In the genomic region with DNA sequence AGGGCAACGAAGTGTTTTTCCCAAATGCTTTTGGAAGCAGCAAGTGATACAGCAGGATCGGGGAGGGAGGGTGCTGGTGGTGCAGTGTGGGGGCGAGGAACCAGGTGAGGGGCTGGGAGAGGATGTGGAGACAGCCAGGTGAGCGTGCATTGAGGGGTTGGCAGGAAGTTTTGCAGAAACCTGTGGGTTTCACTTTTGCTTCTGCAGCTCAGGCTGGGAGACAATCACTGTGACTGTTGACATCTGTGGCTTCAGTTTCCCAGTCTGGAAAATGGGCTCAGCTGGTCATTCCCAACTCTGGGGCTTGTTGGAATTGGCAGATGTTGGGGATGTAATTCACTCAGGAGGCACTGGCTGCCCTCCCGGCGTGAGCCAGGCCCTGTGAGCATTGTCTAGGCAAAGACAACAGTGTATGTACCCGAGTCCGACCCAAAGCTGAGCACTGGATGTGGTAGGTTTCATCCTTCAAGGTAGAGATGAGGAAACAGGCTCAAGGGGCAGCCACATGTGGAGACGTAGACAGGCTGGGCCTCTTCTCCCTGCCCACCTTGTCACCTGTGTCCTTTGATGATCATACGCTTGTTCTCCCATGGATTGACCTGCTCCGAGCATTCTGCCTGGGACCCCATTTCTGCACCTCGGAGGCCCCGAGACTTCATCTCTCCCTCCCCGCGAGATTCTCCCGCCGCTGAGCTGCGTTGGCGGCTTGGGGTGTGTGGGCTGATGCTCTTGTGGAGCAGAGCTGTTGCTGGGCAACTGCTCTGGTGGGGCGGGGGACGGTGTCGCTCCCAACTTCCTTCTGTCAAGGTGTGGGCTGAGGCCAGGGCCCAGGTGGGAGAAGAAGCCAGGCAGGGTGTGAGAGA, we compare ENCODE assay signal across 8 cellular contexts. TPM values are rescaled to one million over a fixed set of nuclear protein-coding genes. Genes with fewer than 3 reads are reported as not detected.
A peak's percentile ranks its signal among the peaks of the same experiment; 100 is the strongest.
DNase-seq lines count a peak whose midpoint lies in the region; ATAC-seq and TF ChIP-seq lines count a peak whose summit lies in the region.

No MANE protein-coding gene starts in this region.

- ATAC-seq in GM21526 (IDR thresholded peaks at IDR 0.05; ENCODE audit: low FRiP score, unreplicated experiment) (no peak), GM18505 (IDR thresholded peaks at IDR 0.05; ENCODE audit: unreplicated experiment) (no peak)

- peaks cover 33% of the 10 kb centered on the region for H3K36me3 ChIP-seq in effector memory CD4-positive, alpha-beta T cell (ENCODE audit: control insufficient read depth, insufficient read depth, low read length)
- no peaks in the 10 kb centered on the region for H3K36me3 ChIP-seq in brain microvascular endothelial cell (replicated peaks)

- H3K4me1 ChIP-seq in effector memory CD4-positive, alpha-beta T cell (ENCODE audit: control insufficient read depth, insufficient read depth, low read length, poor library complexity, severe bottlenecking), result peaks cover 24% of the 10 kb centered on the region

- DNase-seq in GM12865 (ENCODE audit: low read depth), result peak; percentile 61
- DNase-seq in activated CD4-positive, alpha-beta T cell treated with anti-CD3 and anti-CD28 coated beads for 4 hours, result peak; percentile 69 to 75
- DNase-seq in effector memory CD4-positive, alpha-beta T cell, result peak; percentile 27 to 45 (median 39)
- peak; percentile 28 to 36 for DNase-seq in stimulated activated CD4-positive, alpha-beta T cell treated with anti-CD3 and anti-CD28 coated beads, Interleukin-2, amount 100 ng/mL, for 48 hours
- no peak for DNase-seq in brain microvascular endothelial cell
- no peak for DNase-seq in dermis blood vessel endothelial cell

- peak overlapping the region; percentile 77 for H3K27ac ChIP-seq in effector memory CD4-positive, alpha-beta T cell (ENCODE audit: insufficient read depth, low read length, poor library complexity, severe bottlenecking)
- no peak overlapping the region for H3K27ac ChIP-seq in brain microvascular endothelial cell

- in situ Hi-C loops in brain microvascular endothelial cell (cut with HindIII; ENCODE audit: low pct_ligation_motif_present, low sequenced_read_pairs), result no loop called here

- H3K4me3 ChIP-seq in GM12865 (ENCODE audit: low read depth, low read length), result peak overlapping the region; percentile 58
- peak overlapping the region; percentile 83 for H3K4me3 ChIP-seq in effector memory CD4-positive, alpha-beta T cell (ENCODE audit: insufficient read depth, low read depth, low read length, poor library complexity, severe bottlenecking)
- H3K4me3 ChIP-seq in brain microvascular endothelial cell (ENCODE audit: low read depth, low read length), result no peak overlapping the region

- H3K9me3 ChIP-seq in effector memory CD4-positive, alpha-beta T cell (ENCODE audit: control insufficient read depth, low read length), result no peaks in the 10 kb centered on the region

- no peaks in the 10 kb centered on the region for H3K27me3 ChIP-seq in effector memory CD4-positive, alpha-beta T cell (replicated peaks; ENCODE audit: control insufficient read depth, insufficient read depth, low read length, poor library complexity, severe bottlenecking)
- H3K27me3 ChIP-seq in brain microvascular endothelial cell (replicated peaks), result no peaks in the 10 kb centered on the region

- TF ChIP-seq CTCF in GM12865 (IDR thresholded peaks at IDR 0.05; ENCODE audit: insufficient read depth, low read depth, low read length, missing control alignments), result no peak
- TF ChIP-seq CTCF in brain microvascular endothelial cell (IDR thresholded peaks at IDR 0.05; ENCODE audit: low read depth, low read length, missing control alignments), result no peak

- TF ChIP-seq POLR2A in GM18505 (IDR thresholded peaks at IDR 0.05; ENCODE audit: borderline replicate concordance, extremely low read depth, insufficient read depth, insufficient read length), result no peak

RNA-seq across cellular contexts. Expression of a gene that starts 21.9 kb away (rescaled TPM):
- total RNA-seq in dermis blood vessel endothelial cell, result 2.2 and 3.7 TPM in 2 replicates

RNA-seq across cellular contexts. Expression of a gene that starts 32.7 kb away (rescaled TPM):
- total RNA-seq in dermis blood vessel endothelial cell, result 0.34 and 0.74 TPM in 2 replicates

RNA-seq across cellular contexts. Expression of a gene that starts 33.5 kb away (rescaled TPM):
- 4.8 and 9.7 TPM in 2 replicates for total RNA-seq in dermis blood vessel endothelial cell

RNA-seq across cellular contexts. Expression of a gene that starts 54.1 kb away (rescaled TPM):
- total RNA-seq in dermis blood vessel endothelial cell, result 8.0 and 8.5 TPM in 2 replicates

Comparison
In these comparisons a context has a peak if more than half of its experiments do, and no peak if none do; other contexts are left out.
1. DNase-seq: peak in GM12865 (single experiment), activated CD4-positive, alpha-beta T cell treated with anti-CD3 and anti-CD28 coated beads for 4 hours (2 of 2), effector memory CD4-positive, alpha-beta T cell (3 of 3) and stimulated activated CD4-positive, alpha-beta T cell treated with anti-CD3 and anti-CD28 coated beads, Interleukin-2, amount 100 ng/mL, for 48 hours (2 of 2); none in brain microvascular endothelial cell (single experiment) and dermis blood vessel endothelial cell (single experiment).